24 cellular contexts compared by ENCODE assay signal in the genomic region with DNA sequence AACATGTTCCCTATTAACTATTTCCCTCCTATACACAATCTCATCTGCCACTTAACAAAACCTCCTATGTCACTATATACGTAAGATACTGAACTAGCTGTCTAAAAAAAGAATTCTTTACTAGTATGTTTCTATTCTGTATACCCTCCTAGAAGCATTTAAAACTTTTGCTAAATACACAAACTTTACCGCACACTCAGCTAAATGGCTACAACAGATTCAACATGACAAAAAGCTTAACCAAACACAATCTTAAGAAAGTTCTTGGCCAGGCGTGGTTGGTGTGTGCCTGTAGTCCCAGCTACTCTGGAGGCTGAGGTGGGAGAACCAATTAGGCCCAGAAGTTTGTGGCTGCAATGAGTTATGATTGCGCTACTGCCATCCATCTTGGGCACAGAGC.
"Had no signal": no experiment of that assay in that cellular context is flagged by ENCODE, and none has a peak within 500 bp of the region (broad histone marks: within the 10 kb centered on the region; RNA-seq: fewer than 3 reads in every experiment).

No MANE protein-coding gene starts in this region.

- H3K27me3 Mint-ChIP-seq: activated B cell treated with CpG ODN at 0.5 μM for 24 hours; activated CD4-positive, alpha-beta T cell treated with anti-CD3 and anti-CD28 coated beads, Interleukin-2, amount 10 ng/mL, durations not matched to agents 24 days and 14 days; activated CD8-positive, alpha-beta memory T cell treated with anti-CD3 and anti-CD28 coated beads, Interleukin-2, amount 10 ng/mL, durations not matched to agents 7 days and 5 days; activated naive CD4-positive, alpha-beta T cell treated with anti-CD3 and anti-CD28 coated beads, Interleukin-2, amount 50 U/mL, for 24 hours; activated T-cell treated with anti-CD3 and anti-CD28 coated beads, Interleukin-2, amount 50 U/mL, for 24 hours had no signal

- FAIRE-seq: RCC 7860, TTC549 had no signal

- H3K4me3 Mint-ChIP-seq: activated B cell treated with CpG ODN at 0.5 μM for 24 hours; activated CD4-positive, alpha-beta T cell treated with anti-CD3 and anti-CD28 coated beads, Interleukin-2, amount 10 ng/mL, durations not matched to agents 24 days and 14 days; activated CD8-positive, alpha-beta memory T cell treated with anti-CD3 and anti-CD28 coated beads, Interleukin-2, amount 10 ng/mL, durations not matched to agents 7 days and 5 days; activated naive CD4-positive, alpha-beta T cell treated with anti-CD3 and anti-CD28 coated beads, Interleukin-2, amount 50 U/mL, for 24 hours; activated T-cell treated with anti-CD3 and anti-CD28 coated beads, Interleukin-2, amount 50 U/mL, for 24 hours; activated T-helper 1 cell treated with anti-CD3 and anti-CD28 coated beads, Interleukin-12 subunit alpha, Interleukin-12 subunit beta, Interleukin-2, Interleukin-4 antibody, amounts not matched to agents 30 ng/mL and 10 ng/mL and 1 ng/mL, durations not matched to agents 14 hours and 24 hours and 36 hours; T-helper 1 cell treated with Interleukin-12 subunit alpha and Interleukin-12 subunit beta and Interleukin-4 antibody, amounts not matched to agents 30 μg/mL and 1 μg/mL, for 36 hours had no signal

- H3K27ac Mint-ChIP-seq: activated B cell treated with CpG ODN at 0.5 μM for 24 hours; activated CD4-positive, alpha-beta T cell treated with anti-CD3 and anti-CD28 coated beads, Interleukin-2, amount 10 ng/mL, durations not matched to agents 24 days and 14 days; activated CD8-positive, alpha-beta memory T cell treated with anti-CD3 and anti-CD28 coated beads, Interleukin-2, amount 10 ng/mL, durations not matched to agents 7 days and 5 days; activated naive CD4-positive, alpha-beta T cell treated with anti-CD3 and anti-CD28 coated beads, Interleukin-2, amount 50 U/mL, for 24 hours; activated T-cell treated with anti-CD3 and anti-CD28 coated beads, Interleukin-2, amount 50 U/mL, for 24 hours; T-helper 1 cell treated with Interleukin-12 subunit alpha and Interleukin-12 subunit beta and Interleukin-4 antibody, amounts not matched to agents 30 μg/mL and 1 μg/mL, for 36 hours had no signal

- ATAC-seq: activated CD8-positive, alpha-beta memory T cell treated with anti-CD3 and anti-CD28 coated beads, Interleukin-2, amount 10 ng/mL, durations not matched to agents 7 days and 5 days; PC-3 had no signal

- H3K9me3 Mint-ChIP-seq: activated B cell treated with CpG ODN at 0.5 μM for 24 hours; activated CD4-positive, alpha-beta T cell treated with anti-CD3 and anti-CD28 coated beads, Interleukin-2, amount 10 ng/mL, durations not matched to agents 24 days and 14 days; activated naive CD4-positive, alpha-beta T cell treated with anti-CD3 and anti-CD28 coated beads, Interleukin-2, amount 50 U/mL, for 24 hours; activated T-cell treated with anti-CD3 and anti-CD28 coated beads, Interleukin-2, amount 50 U/mL, for 24 hours; activated T-helper 1 cell treated with anti-CD3 and anti-CD28 coated beads, Interleukin-12 subunit alpha, Interleukin-12 subunit beta, Interleukin-2, Interleukin-4 antibody, amounts not matched to agents 30 ng/mL and 10 ng/mL and 1 ng/mL, durations not matched to agents 14 hours and 24 hours and 36 hours; T-helper 1 cell treated with Interleukin-12 subunit alpha and Interleukin-12 subunit beta and Interleukin-4 antibody, amounts not matched to agents 30 μg/mL and 1 μg/mL, for 36 hours had no signal

- DNase-seq: activated B cell treated with CpG ODN at 0.5 μM for 24 hours; activated CD4-positive, alpha-beta T cell treated with anti-CD3 and anti-CD28 coated beads for 1 hour; activated CD4-positive, alpha-beta T cell treated with anti-CD3 and anti-CD28 coated beads, Interleukin-2, amount 10 ng/mL, durations not matched to agents 24 days and 14 days; activated CD4-positive, alpha-beta T cell treated with anti-CD3 and anti-CD28 coated beads, Interleukin-2, amount 50 U/mL, for 48 hours; activated CD8-positive, alpha-beta memory T cell treated with anti-CD3 and anti-CD28 coated beads, Interleukin-2, amount 10 ng/mL, durations not matched to agents 7 days and 5 days; activated effector memory CD4-positive, alpha-beta T cell treated with Interleukin-2 at 50 U/mL for 16 hours; activated naive CD4-positive, alpha-beta T cell; activated T-cell treated with anti-CD3 and anti-CD28 coated beads, Interleukin-2, amount 50 U/mL, for 24 hours; amygdala; cerebellar nuclear complex; KBM-7; NCI-H1092; NCI-H1417; NCI-H1930; NCI-H510A treated with DMSO at 0.1 percent for 48 hours; NCI-H69; PC-3; SHP77 treated with DMSO at 0.1 percent for 48 hours; T-helper 9 cell had no signal
